ENCODE assay signal across 19 cellular contexts in genomic region chr21:44029460-44030087, GRCh38. TPM values are rescaled to one million over a fixed set of nuclear protein-coding genes. Genes with fewer than 3 reads are reported as not detected.
DNase-seq lines count a peak whose midpoint lies in the region; ATAC-seq and TF ChIP-seq lines count a peak whose summit lies in the region.
"Had no signal": no experiment of that assay in that cellular context is flagged by ENCODE, and none has a peak within 500 bp of the region (broad histone marks: within the 10 kb centered on the region; RNA-seq: fewer than 3 reads in every experiment).

No MANE protein-coding gene starts in this region.

- peaks cover 17% of the 10 kb centered on the region for H3K79me1 ChIP-seq in neuronal stem cell (ENCODE audit: low read depth, low read length)

- peaks cover 29% of the 10 kb centered on the region for H3K4me1 ChIP-seq in CD4-positive, CD25-positive, alpha-beta regulatory T cell (ENCODE audit: control insufficient read depth, insufficient read depth, low read length, poor library complexity, severe bottlenecking)
- H3K4me1 ChIP-seq in GM23338 (ENCODE audit: insufficient read depth) (peaks cover 17% of the 10 kb centered on the region), neuronal stem cell (ENCODE audit: control insufficient read depth in 2 of 2, insufficient read depth in 1 of 2, low read depth in 1 of 2, low read length in 2 of 2) (peaks cover 4 to 17% of the 10 kb centered on the region in 2 donors), esophagus squamous epithelium (peaks cover 15 to 23% (median 20%) of the 10 kb centered on the region in 3 donors), prostate gland (replicated peaks) (no peaks in the 10 kb centered on the region)

- no peak overlapping the region for H2BK12ac ChIP-seq in neuronal stem cell (ENCODE audit: low read length)

- peak overlapping the region; percentile 92 for H3K23ac ChIP-seq in neuronal stem cell (ENCODE audit: low read depth, low read length, poor library complexity)

- H3K9me3 ChIP-seq in CD4-positive, CD25-positive, alpha-beta regulatory T cell (ENCODE audit: control insufficient read depth in 2 of 2, low read length in 2 of 2) = peaks cover 0 to 4% of the 10 kb centered on the region in 2 experiments
- peaks cover 0 to 7% of the 10 kb centered on the region in 2 donors for H3K9me3 ChIP-seq in neuronal stem cell (replicated peaks in 1 of 2; ENCODE audit: control insufficient read depth in 2 of 2, insufficient read depth in 1 of 2, low read depth in 1 of 2, low read length in 2 of 2)
- no peaks in the 10 kb centered on the region for H3K9me3 ChIP-seq in esophagus squamous epithelium
- H3K9me3 ChIP-seq in prostate gland = no peaks in the 10 kb centered on the region

- no peak overlapping the region for H3K4me3 ChIP-seq in CD4-positive, CD25-positive, alpha-beta regulatory T cell (ENCODE audit: low read depth, low read length)
- H3K4me3 ChIP-seq in GM23338 (no peak overlapping the region), neuronal stem cell (ENCODE audit: low read length in 2 of 2) (no peak overlapping the region), esophagus squamous epithelium (no peak overlapping the region), prostate gland (no peak overlapping the region)
- H3K4me3 ChIP-seq: GM23248 had no signal

- peaks cover 26% of the 10 kb centered on the region for H3K36me3 Mint-ChIP-seq in CD4-positive, CD25-positive, alpha-beta regulatory T cell
- peaks cover 22% of the 10 kb centered on the region for H3K36me3 Mint-ChIP-seq in GM23338 (ENCODE audit: low read depth)
- H3K36me3 Mint-ChIP-seq in central memory CD8-positive, alpha-beta T cell (ENCODE audit: insufficient read depth) = peaks cover 33% of the 10 kb centered on the region

- no CpG with 5 or more reads among the region's 6 CpGs for WGBS in neuronal stem cell (ENCODE audit: extremely low coverage in 2 of 2, insufficient read length in 2 of 2, insufficient replicate concordance in 1 of 2), 2 donors
- 99 to 100% methylated on average over 5 to 6 of the region's 6 CpGs for WGBS in esophagus squamous epithelium, 2 donors
- WGBS in prostate gland = 98% methylated on average over 6 of the region's 6 CpGs

- no peaks in the 10 kb centered on the region for H3F3A ChIP-seq in GM23338 (replicated peaks; ENCODE audit: low read depth)

- TF ChIP-seq POLR2A in esophagus squamous epithelium (IDR thresholded peaks at IDR 0.05) (no peak), prostate gland (IDR thresholded peaks at IDR 0.05) (no peak)

- no peak overlapping the region for H3K14ac ChIP-seq in neuronal stem cell (ENCODE audit: low read length)

- H3K18ac ChIP-seq in neuronal stem cell (ENCODE audit: low read length) = no peak overlapping the region

- no peak for DNase-seq in CD4-positive, CD25-positive, alpha-beta regulatory T cell
- no peak for DNase-seq in GM23338 (ENCODE audit: low spot score)
- no peak for DNase-seq in central memory CD8-positive, alpha-beta T cell (ENCODE audit: low spot score in 2 of 2)
- no peak for DNase-seq in neuronal stem cell (ENCODE audit: low spot score)
- DNase-seq in GM03348 (ENCODE audit: low spot score) = no peak
- no peak for DNase-seq in esophagus squamous epithelium (lab: John Stamatoyannopoulos, UW)
- DNase-seq in prostate gland (ENCODE audit: low spot score) = no peak
- DNase-seq: DMS79; GM23248; HFFc6; Karpas-422; MM.1S; NCI-H1105; NCI-H1694 treated with DMSO at 0.1 percent for 48 hours; NCI-H69; NK-92 treated with Interleukin-12 subunit alpha and Interleukin-12 subunit beta, amount 100 ng/mL, for 24 hours; OCI-M1; RPMI8226 had no signal

- H3K27ac ChIP-seq in CD4-positive, CD25-positive, alpha-beta regulatory T cell (ENCODE audit: insufficient read depth, low read length, poor library complexity, severe bottlenecking) = no peak overlapping the region
- H3K27ac ChIP-seq in GM23338 (ENCODE audit: low read depth) (no peak overlapping the region), neuronal stem cell (replicated peaks; ENCODE audit: low read length) (no peak overlapping the region), esophagus squamous epithelium (no peak overlapping the region), prostate gland (no peak overlapping the region)
- H3K27ac ChIP-seq: GM23248 had no signal

- no peak for ATAC-seq in CD4-positive, CD25-positive, alpha-beta regulatory T cell (ENCODE audit: low read depth in 2 of 2)
- ATAC-seq in GM23338 = no peak
- no peak for ATAC-seq in central memory CD8-positive, alpha-beta T cell (replicated peaks; ENCODE audit: extremely low read depth, poor library complexity, severe bottlenecking)

- H2BK120ac ChIP-seq in neuronal stem cell (ENCODE audit: low read depth, low read length) = no peak overlapping the region

- H3K9ac ChIP-seq in neuronal stem cell (ENCODE audit: low read depth, low read length, poor library complexity) = no peak overlapping the region
- H3K9ac ChIP-seq: GM23248 had no signal

- no peak overlapping the region for H2BK5ac ChIP-seq in neuronal stem cell (ENCODE audit: low read length)

- peak overlapping the region in 2 of 3 donors; percentile 56 to 70 for H3K27ac Mint-ChIP-seq in CD4-positive, CD25-positive, alpha-beta regulatory T cell
- H3K27ac Mint-ChIP-seq in GM23338 = peak overlapping the region; percentile 65
- H3K27ac Mint-ChIP-seq in central memory CD8-positive, alpha-beta T cell (ENCODE audit: low read depth) = no peak overlapping the region
- H3K27ac Mint-ChIP-seq: B cell, HFFc6 had no signal

- H4K20me1 ChIP-seq in GM23338 (replicated peaks; ENCODE audit: insufficient read depth) = peaks cover 46% of the 10 kb centered on the region

- TF ChIP-seq CTCF in GM23338 (conservative IDR thresholded peaks at IDR 0.05; ENCODE audit: low read depth in 2 of 2) = no peak
- no peak for TF ChIP-seq CTCF in esophagus squamous epithelium (IDR thresholded peaks at IDR 0.05)
- no peak for TF ChIP-seq CTCF in prostate gland (IDR thresholded peaks at IDR 0.05)

- H3K4me3 Mint-ChIP-seq in CD4-positive, CD25-positive, alpha-beta regulatory T cell = no peak overlapping the region
- H3K4me3 Mint-ChIP-seq in GM23338 = no peak overlapping the region
- peak overlapping the region; percentile 8 for H3K4me3 Mint-ChIP-seq in central memory CD8-positive, alpha-beta T cell
- H3K4me3 Mint-ChIP-seq: B cell, HFFc6 had no signal

- H2AK5ac ChIP-seq in neuronal stem cell (ENCODE audit: low read depth, low read length) = no peak overlapping the region

- no peaks in the 10 kb centered on the region for H3K9me2 ChIP-seq in GM23338 (ENCODE audit: insufficient read depth)

- no peak overlapping the region for H2BK15ac ChIP-seq in neuronal stem cell (ENCODE audit: low read length)

- no peak overlapping the region for H4K8ac ChIP-seq in neuronal stem cell (ENCODE audit: low read depth, low read length)

- H2AFZ ChIP-seq in GM23338 = no peak overlapping the region
- H2AFZ ChIP-seq in neuronal stem cell (ENCODE audit: low read length) = no peak overlapping the region
- H2AFZ ChIP-seq: GM23248 had no signal

- no peaks in the 10 kb centered on the region for H3K9me3 Mint-ChIP-seq in CD4-positive, CD25-positive, alpha-beta regulatory T cell
- no peaks in the 10 kb centered on the region for H3K9me3 Mint-ChIP-seq in GM23338
- H3K9me3 Mint-ChIP-seq in central memory CD8-positive, alpha-beta T cell = no peaks in the 10 kb centered on the region
- H3K9me3 Mint-ChIP-seq: HFFc6 had no signal

- H3K36me3 ChIP-seq in CD4-positive, CD25-positive, alpha-beta regulatory T cell (ENCODE audit: control insufficient read depth, insufficient read depth, low read length) = peaks cover 37% of the 10 kb centered on the region
- H3K36me3 ChIP-seq in GM23338 (ENCODE audit: insufficient read depth) = peaks cover 11% of the 10 kb centered on the region; the same call in 1 of the 2 replicates
- peaks cover 6 to 26% of the 10 kb centered on the region in 2 donors for H3K36me3 ChIP-seq in neuronal stem cell (replicated peaks in 1 of 2; ENCODE audit: control insufficient read depth in 2 of 2, insufficient read depth in 2 of 2, low read length in 2 of 2)
- H3K36me3 ChIP-seq in esophagus squamous epithelium = peaks cover 0 to 29% (median 6%) of the 10 kb centered on the region in 3 donors
- peaks cover 0 to 4% of the 10 kb centered on the region in 2 donors for H3K36me3 ChIP-seq in prostate gland

- no peaks in the 10 kb centered on the region for H3K27me3 ChIP-seq in CD4-positive, CD25-positive, alpha-beta regulatory T cell (ENCODE audit: control insufficient read depth, insufficient read depth, low read length)
- H3K27me3 ChIP-seq in GM23338 (ENCODE audit: insufficient read depth) (no peaks in the 10 kb centered on the region), neuronal stem cell (ENCODE audit: control insufficient read depth in 3 of 3, insufficient read depth in 3 of 3, low read depth in 1 of 3, low read length in 3 of 3) (no peaks in the 10 kb centered on the region), esophagus squamous epithelium (no peaks in the 10 kb centered on the region), prostate gland (replicated peaks; ENCODE audit: insufficient read depth) (no peaks in the 10 kb centered on the region)

- peaks cover 90% of the 10 kb centered on the region for H3K79me2 ChIP-seq in GM23338 (replicated peaks; ENCODE audit: insufficient read depth)

- H3K4me2 ChIP-seq in GM23338 (no peak overlapping the region), neuronal stem cell (ENCODE audit: insufficient read depth, low read length, poor library complexity, severe bottlenecking) (no peak overlapping the region)

- H3K27me3 Mint-ChIP-seq in CD4-positive, CD25-positive, alpha-beta regulatory T cell = no peaks in the 10 kb centered on the region
- H3K27me3 Mint-ChIP-seq in GM23338 (ENCODE audit: insufficient read depth, low read depth, poor library complexity) = peaks cover 7% of the 10 kb centered on the region
- no peaks in the 10 kb centered on the region for H3K27me3 Mint-ChIP-seq in central memory CD8-positive, alpha-beta T cell
- H3K27me3 Mint-ChIP-seq: B cell had no signal

- peaks cover 30 to 70% (median 56%) of the 10 kb centered on the region in 4 donors for H3K4me1 Mint-ChIP-seq in CD4-positive, CD25-positive, alpha-beta regulatory T cell
- H3K4me1 Mint-ChIP-seq in GM23338 = peaks cover 21% of the 10 kb centered on the region
- peaks cover 72% of the 10 kb centered on the region for H3K4me1 Mint-ChIP-seq in central memory CD8-positive, alpha-beta T cell

- intact Hi-C loops in esophagus squamous epithelium (cut with DNase I) = no loop called here
- intact Hi-C loops in prostate gland (cut with DNase I) = no loop called here

- H3K4ac ChIP-seq in neuronal stem cell (ENCODE audit: low read length) = no peak overlapping the region

- no peak overlapping the region for H4K91ac ChIP-seq in neuronal stem cell (ENCODE audit: low read depth, low read length, poor library complexity)

TF ChIP-seq in GM23338, 12 proteins besides CTCF, POLR2A, EP300 and RAD21 (continues in another document):
- TF ChIP-seq ZNF114 (CRISPR knock-in tag; IDR thresholded peaks at IDR 0.05) = no peak

RNA-seq across cellular contexts. Expression of gene TRAPPC10, which starts 17.5 kb away (rescaled TPM):
- 132 TPM for total RNA-seq in CD4-positive, CD25-positive, alpha-beta regulatory T cell
- 10 to 100 TPM; 13.5 to 18.7 (median 17.1) TPM for polyA plus RNA-seq in CD4-positive, CD25-positive, alpha-beta regulatory T cell
- 27.1 and 30.9 TPM in 2 replicates for total RNA-seq in GM23338 (2014; rRNA removed; shearing (Covaris generic))
- polyA plus RNA-seq in GM23338 (2016; fragmentation: Nextera tagmentation; extraction: Ambion mirVana) = 14.0 and 16.2 TPM in 2 replicates
- polyA plus RNA-seq in neuronal stem cell (2013, experiment 1 of 2) = 11.6 TPM
- 12.2 TPM for polyA plus RNA-seq in neuronal stem cell (2013, experiment 2 of 2)
- total RNA-seq in esophagus squamous epithelium = 10 to 100 TPM; 16.8 to 26.6 (median 20.7) TPM
- 10 to 100 TPM; 14.4 to 38.9 TPM for total RNA-seq in prostate gland
